ENCODE assay signal across 1 cellular context in genomic region chr1:156845055-156845952, GRCh38.
TF ChIP-seq lines count a peak whose summit lies in the region.

No MANE protein-coding gene starts in this region.

TF ChIP-seq in K562, 482 proteins besides CTCF, POLR2A, EP300 and RAD21:
- TF ChIP-seq FOXJ3 (CRISPR knock-in tag; IDR thresholded peaks at IDR 0.05): no peak
- peak; percentile 29; the same call in 1 of the 2 replicates for TF ChIP-seq EGR1 (conservative IDR thresholded peaks at IDR 0.05)
- TF ChIP-seq, protein P1, sequence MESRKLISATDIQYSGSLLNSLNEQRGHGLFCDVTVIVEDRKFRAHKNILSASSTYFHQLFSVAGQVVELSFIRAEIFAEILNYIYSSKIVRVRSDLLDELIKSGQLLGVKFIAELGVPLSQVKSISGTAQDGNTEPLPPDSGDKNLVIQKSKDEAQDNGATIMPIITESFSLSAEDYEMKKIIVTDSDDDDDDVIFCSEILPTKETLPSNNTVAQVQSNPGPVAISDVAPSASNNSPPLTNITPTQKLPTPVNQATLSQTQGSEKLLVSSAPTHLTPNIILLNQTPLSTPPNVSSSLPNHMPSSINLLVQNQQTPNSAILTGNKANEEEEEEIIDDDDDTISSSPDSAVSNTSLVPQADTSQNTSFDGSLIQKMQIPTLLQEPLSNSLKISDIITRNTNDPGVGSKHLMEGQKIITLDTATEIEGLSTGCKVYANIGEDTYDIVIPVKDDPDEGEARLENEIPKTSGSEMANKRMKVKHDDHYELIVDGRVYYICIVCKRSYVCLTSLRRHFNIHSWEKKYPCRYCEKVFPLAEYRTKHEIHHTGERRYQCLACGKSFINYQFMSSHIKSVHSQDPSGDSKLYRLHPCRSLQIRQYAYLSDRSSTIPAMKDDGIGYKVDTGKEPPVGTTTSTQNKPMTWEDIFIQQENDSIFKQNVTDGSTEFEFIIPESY (CRISPR knock-in tag; IDR thresholded peaks at IDR 0.05): peak; percentile 96
